ENCODE assay signal across 1 cellular context in genomic region chr15:59373215-59373614, GRCh38.
TF ChIP-seq lines count a peak whose summit lies in the region.

No MANE protein-coding gene starts in this region.

TF ChIP-seq in GM23338, 12 proteins besides CTCF, POLR2A, EP300 and RAD21 (continued from another document):
- TF ChIP-seq ZNF462 (CRISPR knock-in tag; IDR thresholded peaks at IDR 0.05) (no peak), NANOG (IDR thresholded peaks at IDR 0.05; ENCODE audit: borderline replicate concordance) (no peak), CREB1 (CRISPR knock-in tag; IDR thresholded peaks at IDR 0.05; ENCODE audit: low read depth) (no peak), ZNF114 (CRISPR knock-in tag; IDR thresholded peaks at IDR 0.05) (no peak)
